13 cellular contexts compared by ENCODE assay signal in genomic region chr22:42922374-42923177, GRCh38.
A peak's percentile ranks its signal among the peaks of the same experiment; 100 is the strongest.
DNase-seq lines count a peak whose midpoint lies in the region; ATAC-seq and TF ChIP-seq lines count a peak whose summit lies in the region.
"Had no signal": no experiment of that assay in that cellular context is flagged by ENCODE, and none has a peak within 500 bp of the region (broad histone marks: within the 10 kb centered on the region; RNA-seq: fewer than 3 reads in every experiment).

No MANE protein-coding gene starts in this region.

- H3F3A ChIP-seq in neural progenitor cell (ENCODE audit: low read depth), result no peaks in the 10 kb centered on the region

- H3K9me3 Mint-ChIP-seq in endothelial cell (ENCODE audit: unreplicated experiment), result no peaks in the 10 kb centered on the region
- no peaks in the 10 kb centered on the region for H3K9me3 Mint-ChIP-seq in neural progenitor cell

- H3K36me3 Mint-ChIP-seq in endothelial cell (ENCODE audit: low read depth, unreplicated experiment) (no peaks in the 10 kb centered on the region), neural progenitor cell (peaks cover 3% of the 10 kb centered on the region)

- H3K36me3 ChIP-seq in neural progenitor cell, result no peaks in the 10 kb centered on the region

- no peak overlapping the region for H3K27ac ChIP-seq in neural progenitor cell
- H3K27ac ChIP-seq: parathyroid adenoma, SK-N-MC had no signal

- no peak for TF ChIP-seq POLR2A in NB4 (IDR thresholded peaks at IDR 0.05; ENCODE audit: extremely low read depth, insufficient read length)

- no peaks in the 10 kb centered on the region for H3K27me3 ChIP-seq in neural progenitor cell

- H2AFZ ChIP-seq in neural progenitor cell (replicated peaks), result no peak overlapping the region
- H2AFZ ChIP-seq: parathyroid adenoma had no signal

- H3K4me3 ChIP-seq in NB4 (ENCODE audit: low read depth, low read length) (no peak overlapping the region), neural progenitor cell (no peak overlapping the region)
- H3K4me3 ChIP-seq: SK-N-MC had no signal

- H3K4me1 ChIP-seq in neural progenitor cell, result no peaks in the 10 kb centered on the region

- TF ChIP-seq CTCF in NB4 (IDR thresholded peaks at IDR 0.05; ENCODE audit: low read depth, low read length) (no peak), endothelial cell (IDR thresholded peaks at IDR 0.05; ENCODE audit: unreplicated experiment) (no peak), neural progenitor cell (IDR thresholded peaks at IDR 0.05) (no peak)

- DNase-seq in CD1c-positive myeloid dendritic cell (ENCODE audit: extremely low spot score), result peak; percentile 82
- DNase-seq in NB4 (ENCODE audit: low read depth), result peak; percentile 81
- DNase-seq in endothelial cell (ENCODE audit: low spot score), result no peak
- no peak for DNase-seq in neural progenitor cell (ENCODE audit: low spot score)
- no peak for DNase-seq in NCI-H69 (lab: John Stamatoyannopoulos, UW)
- DNase-seq: DMS153, H7, NCI-H2107 had no signal

- H3K4me3 Mint-ChIP-seq in endothelial cell (ENCODE audit: unreplicated experiment) (no peak overlapping the region), neural progenitor cell (no peak overlapping the region)

- H4K20me1 ChIP-seq in neural progenitor cell (ENCODE audit: low read depth), result peaks cover 50% of the 10 kb centered on the region

- ATAC-seq in HG02870 (IDR thresholded peaks at IDR 0.05; ENCODE audit: unreplicated experiment) (no peak), GM19455 (IDR thresholded peaks at IDR 0.05; ENCODE audit: unreplicated experiment) (no peak), GM19351 (IDR thresholded peaks at IDR 0.05; ENCODE audit: unreplicated experiment) (no peak)

- no peak overlapping the region for H3K9ac ChIP-seq in neural progenitor cell
- H3K9ac ChIP-seq: parathyroid adenoma had no signal

- peak overlapping the region; percentile 59 for H3K27ac Mint-ChIP-seq in endothelial cell (ENCODE audit: unreplicated experiment)
- peak overlapping the region; percentile 22 for H3K27ac Mint-ChIP-seq in neural progenitor cell

- no peaks in the 10 kb centered on the region for H3K9me3 ChIP-seq in neural progenitor cell (ENCODE audit: low read depth)

- no peak overlapping the region for H3K4me2 ChIP-seq in neural progenitor cell

- H3K79me2 ChIP-seq in neural progenitor cell (ENCODE audit: low read depth), result peaks cover 61% of the 10 kb centered on the region

- H3K27me3 Mint-ChIP-seq in endothelial cell (ENCODE audit: unreplicated experiment) (peaks cover 2% of the 10 kb centered on the region), neural progenitor cell (ENCODE audit: insufficient read depth, low read depth) (peaks cover 4% of the 10 kb centered on the region)

- H3K4me1 Mint-ChIP-seq in endothelial cell (ENCODE audit: unreplicated experiment), result peaks cover 28% of the 10 kb centered on the region
- H3K4me1 Mint-ChIP-seq in neural progenitor cell, result peaks cover 40% of the 10 kb centered on the region

Comparison
In these comparisons a context has a peak if more than half of its experiments do, and no peak if none do; other contexts are left out.
1. DNase-seq: peak in CD1c-positive myeloid dendritic cell (single experiment) and NB4 (single experiment); none in endothelial cell (single experiment), neural progenitor cell (single experiment) and NCI-H69 (single experiment).